ENCODE assay signal across 1 cellular context in genomic region chr17:75995385-75995925, GRCh38.
A peak's percentile ranks its signal among the peaks of the same experiment; 100 is the strongest.
TF ChIP-seq lines count a peak whose summit lies in the region.

No MANE protein-coding gene starts in this region.

TF ChIP-seq in HepG2, 621 proteins besides CTCF, POLR2A, EP300 and RAD21 (continued from another document and continues in another):
- TF ChIP-seq PRDM15 (CRISPR knock-in tag; IDR thresholded peaks at IDR 0.05) (no peak), ZNF431 (CRISPR knock-in tag; IDR thresholded peaks at IDR 0.05; ENCODE audit: borderline replicate concordance, low read depth) (no peak), HBP1 (CRISPR knock-in tag; IDR thresholded peaks at IDR 0.05; ENCODE audit: low read depth) (no peak), ZNF572 (CRISPR knock-in tag; IDR thresholded peaks at IDR 0.05) (peak; percentile 6; the same call in 1 of the 2 replicates), ZBTB26 (CRISPR knock-in tag; IDR thresholded peaks at IDR 0.05; ENCODE audit: borderline replicate concordance) (peak; percentile 20; the same call in 1 of the 2 replicates), ZBTB25 (CRISPR knock-in tag; IDR thresholded peaks at IDR 0.05) (no peak), TBX2 (CRISPR knock-in tag; IDR thresholded peaks at IDR 0.05; ENCODE audit: borderline replicate concordance) (peak; percentile 79), MAFK (conservative IDR thresholded peaks at IDR 0.05 in 1 of 2, IDR thresholded peaks at IDR 0.05 in 1 of 2; ENCODE audit: low read length in 2 of 2) (no peak), FIP1L1 (IDR thresholded peaks at IDR 0.05; ENCODE audit: borderline replicate concordance, insufficient read depth, low read depth, low read length) (no peak), HMGA1 (CRISPR knock-in tag; conservative IDR thresholded peaks at IDR 0.05) (no peak), ZNF430 (CRISPR knock-in tag; IDR thresholded peaks at IDR 0.05) (no peak), ZNF124 (CRISPR knock-in tag; IDR thresholded peaks at IDR 0.05) (no peak), FOXM1 (CRISPR knock-in tag; IDR thresholded peaks at IDR 0.05) (no peak), TFE3 (CRISPR knock-in tag; IDR thresholded peaks at IDR 0.05) (no peak), NCOA1 (CRISPR knock-in tag; IDR thresholded peaks at IDR 0.05) (no peak), XRCC5 (optimal IDR thresholded peaks at IDR 0.05; ENCODE audit: low read length) (no peak), KMT2B (CRISPR knock-in tag; IDR thresholded peaks at IDR 0.05) (no peak), MLLT10 (CRISPR knock-in tag; IDR thresholded peaks at IDR 0.05) (no peak), CHD2 (IDR thresholded peaks at IDR 0.05; ENCODE audit: low read depth, low read length) (no peak), PHF21A (CRISPR knock-in tag; IDR thresholded peaks at IDR 0.05) (no peak), HNRNPH1 (optimal IDR thresholded peaks at IDR 0.05; ENCODE audit: low read depth, low read length) (no peak), NKX3-1 (CRISPR knock-in tag; IDR thresholded peaks at IDR 0.05) (no peak), HES4 (CRISPR knock-in tag; IDR thresholded peaks at IDR 0.05; ENCODE audit: borderline replicate concordance) (no peak), ZNF160 (CRISPR knock-in tag; IDR thresholded peaks at IDR 0.05) (no peak), SUZ12 (IDR thresholded peaks at IDR 0.05; ENCODE audit: low read depth, low read length) (no peak), KLF6 (CRISPR knock-in tag; IDR thresholded peaks at IDR 0.05) (no peak), SALL2 (CRISPR knock-in tag; IDR thresholded peaks at IDR 0.05) (no peak), E2F5 (CRISPR knock-in tag; conservative IDR thresholded peaks at IDR 0.05) (no peak), ZFP62 (CRISPR knock-in tag; IDR thresholded peaks at IDR 0.05) (no peak), DNMT1 (CRISPR knock-in tag; IDR thresholded peaks at IDR 0.05) (no peak), SKIL (CRISPR knock-in tag; IDR thresholded peaks at IDR 0.05; ENCODE audit: borderline replicate concordance) (no peak), GLMP (CRISPR knock-in tag; IDR thresholded peaks at IDR 0.05; ENCODE audit: borderline replicate concordance) (no peak), KLF9 (CRISPR knock-in tag; IDR thresholded peaks at IDR 0.05; ENCODE audit: low read depth) (no peak), ZNF816 (CRISPR knock-in tag; IDR thresholded peaks at IDR 0.05; ENCODE audit: borderline replicate concordance) (no peak), TAF1 (CRISPR knock-in tag; IDR thresholded peaks at IDR 0.05) (no peak), PPARG (CRISPR knock-in tag; conservative IDR thresholded peaks at IDR 0.05) (peak; percentile 83), KDM3A (CRISPR knock-in tag; IDR thresholded peaks at IDR 0.05; ENCODE audit: low read depth) (no peak), ZFX (CRISPR knock-in tag; IDR thresholded peaks at IDR 0.05; ENCODE audit: low read depth) (peak; percentile 36; the same call in 1 of the 2 replicates), RCOR2 (CRISPR knock-in tag; IDR thresholded peaks at IDR 0.05) (peak; percentile 39; the same call in 1 of the 2 replicates), SMARCC2 (IDR thresholded peaks at IDR 0.05) (no peak), WIZ (CRISPR knock-in tag; IDR thresholded peaks at IDR 0.05) (no peak), PBX3 (CRISPR knock-in tag; IDR thresholded peaks at IDR 0.05; ENCODE audit: borderline replicate concordance) (no peak), ZNF335 (CRISPR knock-in tag; IDR thresholded peaks at IDR 0.05) (no peak), ZEB1 (IDR thresholded peaks at IDR 0.05; ENCODE audit: insufficient replicate concordance, low read depth) (peak; percentile 69), ARID3A (IDR thresholded peaks at IDR 0.05; ENCODE audit: low read depth, low read length) (no peak), ZNF570 (CRISPR knock-in tag; IDR thresholded peaks at IDR 0.05; ENCODE audit: borderline replicate concordance) (no peak), ZNF576 (CRISPR knock-in tag; IDR thresholded peaks at IDR 0.05) (no peak), SCMH1 (CRISPR knock-in tag; IDR thresholded peaks at IDR 0.05; ENCODE audit: borderline replicate concordance) (no peak), ZNF737 (CRISPR knock-in tag; IDR thresholded peaks at IDR 0.05; ENCODE audit: borderline replicate concordance) (no peak), ZNF136 (CRISPR knock-in tag; IDR thresholded peaks at IDR 0.05; ENCODE audit: low read depth) (no peak), ZNF260 (CRISPR knock-in tag; IDR thresholded peaks at IDR 0.05; ENCODE audit: borderline replicate concordance, low read depth) (no peak), NFIC (IDR thresholded peaks at IDR 0.05; ENCODE audit: low read length) (no peak), BORCS8-MEF2B (CRISPR knock-in tag; IDR thresholded peaks at IDR 0.05) (no peak), SOX13 (IDR thresholded peaks at IDR 0.05) (no peak), SOX13 (CRISPR knock-in tag; conservative IDR thresholded peaks at IDR 0.05 in 1 of 2, IDR thresholded peaks at IDR 0.05 in 1 of 2) (0 out of 4 replicates have a peak, but pooled peaks of 1 of the 2 experiments have one; percentile 34), ZNF850 (CRISPR knock-in tag; conservative IDR thresholded peaks at IDR 0.05) (no peak), IKZF4 (CRISPR knock-in tag; IDR thresholded peaks at IDR 0.05; ENCODE audit: borderline replicate concordance, low read depth, not compliant biosample characterization) (no peak)
